ENCODE assay signal across 8 cellular contexts in the genomic region with DNA sequence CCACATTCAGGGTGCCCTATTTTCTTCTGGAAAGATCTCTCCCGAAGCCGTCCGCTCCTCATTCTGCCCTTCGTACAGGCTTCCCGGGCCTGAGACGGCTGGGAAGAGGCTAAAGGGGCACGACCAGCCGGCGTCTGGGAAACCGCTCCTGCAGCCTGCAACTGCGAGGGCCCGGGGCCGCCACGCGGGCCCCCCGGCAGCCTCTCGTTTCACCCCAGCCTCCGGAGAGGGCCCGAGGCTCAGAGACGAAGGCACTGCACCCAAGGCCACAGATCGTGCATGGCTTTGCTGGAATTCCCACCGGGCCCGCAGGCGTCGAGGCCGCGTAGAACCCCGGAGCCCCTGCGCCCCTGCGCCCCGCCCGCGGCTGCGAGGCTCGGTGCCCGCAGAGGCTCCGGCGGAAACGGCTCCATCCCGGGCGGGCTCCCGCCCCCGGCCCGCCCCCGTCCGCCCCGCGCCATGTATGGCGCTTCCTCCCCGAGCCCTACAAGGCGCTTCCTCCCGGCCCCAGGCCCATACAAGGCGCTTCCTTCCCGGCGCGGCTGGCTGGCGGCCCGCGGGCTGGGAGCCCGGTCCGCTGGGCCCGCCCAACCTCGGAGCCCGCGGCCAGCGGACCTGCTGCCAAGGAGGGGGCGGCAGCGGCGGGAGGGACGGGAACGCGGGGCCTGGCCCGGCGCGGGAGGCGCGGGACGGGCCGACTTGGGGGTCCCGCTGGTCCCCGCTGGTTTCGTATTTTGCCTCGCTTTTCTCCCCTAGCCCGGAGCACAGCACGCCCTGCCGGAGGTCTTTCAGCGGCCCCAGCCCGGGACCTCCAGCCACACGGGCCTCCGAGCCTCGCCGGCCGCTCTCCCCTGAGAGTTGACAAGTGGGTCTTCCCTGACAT. TPM values are rescaled to one million over a fixed set of nuclear protein-coding genes. Genes with fewer than 3 reads are reported as not detected.
DNase-seq lines count a peak whose midpoint lies in the region; ATAC-seq, FAIRE-seq and TF ChIP-seq lines count a peak whose summit lies in the region.

No MANE protein-coding gene starts in this region.

- H3K4ac ChIP-seq in trophoblast cell (ENCODE audit: low read depth, low read length): no peak overlapping the region

- H2BK12ac ChIP-seq in trophoblast cell (ENCODE audit: low read length): no peak overlapping the region

- H3K27ac Mint-ChIP-seq in activated naive CD8-positive, alpha-beta T cell treated with anti-CD3 and anti-CD28 coated beads, Interleukin-2, amount 10 ng/mL, durations not matched to agents 7 days and 5 days: peak overlapping the region; percentile 83

- intact Hi-C loops in tibial artery (cut with DNase I; ENCODE audit: low total_unique reads): no loop called here

- H3K4me2 ChIP-seq in trophoblast cell (ENCODE audit: low read length): peak overlapping the region; percentile 88

- H3K27me3 Mint-ChIP-seq in activated naive CD8-positive, alpha-beta T cell treated with anti-CD3 and anti-CD28 coated beads, Interleukin-2, amount 10 ng/mL, durations not matched to agents 7 days and 5 days: peaks cover 31% of the 10 kb centered on the region

- no peak overlapping the region for H2BK120ac ChIP-seq in trophoblast cell (ENCODE audit: insufficient read depth, low read length, poor library complexity)

- H3K79me1 ChIP-seq in trophoblast cell (ENCODE audit: low read length): peaks cover 2% of the 10 kb centered on the region

- H3K23ac ChIP-seq in trophoblast cell (ENCODE audit: low read length): no peak overlapping the region

- no peak overlapping the region for H2BK5ac ChIP-seq in trophoblast cell (ENCODE audit: low read depth, low read length, poor library complexity)

- TF ChIP-seq CTCF in cardiac muscle cell (IDR thresholded peaks at IDR 0.05; ENCODE audit: low read depth, low read length): no peak
- TF ChIP-seq CTCF in tibial artery (IDR thresholded peaks at IDR 0.05): no peak

- POLR2A ChIA-PET in activated naive CD8-positive, alpha-beta T cell treated with anti-CD3 and anti-CD28 coated beads, Interleukin-2, amount 10 ng/mL, durations not matched to agents 7 days and 5 days (lab: Charles Lee): interaction anchor here (1.2 kb wide), 1 partner anchor 27 kb away, joined by 13 read pairs; a partner anchor contains a TSS

- H3K4me1 ChIP-seq in cardiac muscle cell (ENCODE audit: low read depth) (peaks cover 33% of the 10 kb centered on the region), trophoblast cell (ENCODE audit: control insufficient read depth in 1 of 2, insufficient read depth in 2 of 2, low read length in 2 of 2) (peaks cover 14 to 21% of the 10 kb centered on the region in 2 experiments), tibial artery (peaks cover 0 to 40% (median 31%) of the 10 kb centered on the region in 4 donors)

- no peaks in the 10 kb centered on the region for H3K9me3 Mint-ChIP-seq in activated naive CD8-positive, alpha-beta T cell treated with anti-CD3 and anti-CD28 coated beads, Interleukin-2, amount 10 ng/mL, durations not matched to agents 7 days and 5 days

- no peaks in the 10 kb centered on the region for H3K79me2 ChIP-seq in trophoblast cell (ENCODE audit: control insufficient read depth, insufficient read depth, low read length, poor library complexity)

- peak overlapping the region; percentile 40 for H3K14ac ChIP-seq in trophoblast cell (ENCODE audit: low read length)

- H2AK5ac ChIP-seq in trophoblast cell (ENCODE audit: low read length): no peak overlapping the region

- no CpG with 5 or more reads among the region's 93 CpGs for WGBS in trophoblast cell (ENCODE audit: extremely low coverage, insufficient coverage, insufficient read length)

- no peaks in the 10 kb centered on the region for H3K9me3 ChIP-seq in cardiac muscle cell (ENCODE audit: low read depth)
- no peaks in the 10 kb centered on the region for H3K9me3 ChIP-seq in trophoblast cell (ENCODE audit: insufficient read depth, low read depth, low read length)
- no peaks in the 10 kb centered on the region for H3K9me3 ChIP-seq in tibial artery

- H3K9ac ChIP-seq in trophoblast cell (ENCODE audit: low read length): peak overlapping the region; percentile 24

- H3K4me3 ChIP-seq in cardiac muscle cell: peak overlapping the region; percentile 40
- H3K4me3 ChIP-seq in trophoblast cell (ENCODE audit: low read depth, low read length): peak overlapping the region; percentile 66
- peak overlapping the region; percentile 51 to 64 for H3K4me3 ChIP-seq in tibial artery

- H3K27me3 ChIP-seq in cardiac muscle cell (no peaks in the 10 kb centered on the region), trophoblast cell (ENCODE audit: insufficient read depth, low read length) (peaks cover 3% of the 10 kb centered on the region), tibial artery (peaks cover 0 to 36% of the 10 kb centered on the region in 2 donors)

- H4K8ac ChIP-seq in trophoblast cell (ENCODE audit: low read depth, low read length): peak overlapping the region; percentile 67

- peak; percentile 100 for ATAC-seq in activated naive CD8-positive, alpha-beta T cell treated with anti-CD3 and anti-CD28 coated beads, Interleukin-2, amount 10 ng/mL, durations not matched to agents 7 days and 5 days (ENCODE audit: low read depth)

- no peak for TF ChIP-seq POLR2A in H54 (IDR thresholded peaks at IDR 0.05; ENCODE audit: low read depth, low read length)

- H3K27ac ChIP-seq in cardiac muscle cell: peak overlapping the region; percentile 88
- no peak overlapping the region for H3K27ac ChIP-seq in trophoblast cell (ENCODE audit: low read depth, low read length)
- H3K27ac ChIP-seq in tibial artery: peak overlapping the region; percentile 63

- peak overlapping the region; percentile 52 for H2AFZ ChIP-seq in trophoblast cell (ENCODE audit: insufficient read depth, low read length, poor library complexity)

- peak overlapping the region; percentile 42 for H3K18ac ChIP-seq in trophoblast cell (ENCODE audit: low read length)

- FAIRE-seq in H54 (lab: Jason Lieb, UNC): no peak

- no peak overlapping the region for H4K12ac ChIP-seq in trophoblast cell (ENCODE audit: low read depth, low read length)

- H3K4me3 Mint-ChIP-seq in activated naive CD8-positive, alpha-beta T cell treated with anti-CD3 and anti-CD28 coated beads, Interleukin-2, amount 10 ng/mL, durations not matched to agents 7 days and 5 days: peak overlapping the region; percentile 93

- DNase-seq in EH (ENCODE audit: low read depth) (peak; percentile 92), H54 (ENCODE audit: insufficient read length, low spot score) (peak; percentile 87), LoVo (ENCODE audit: low spot score) (peak; percentile 87), SKM-1 treated with dmso at 0.1 percent for 144 hours (lab: John Stamatoyannopoulos, UW; ENCODE audit: unreplicated experiment) (peak; percentile 86), cardiac muscle cell (ENCODE audit: low read depth in 1 of 2, low spot score in 1 of 2) (peak; percentile 95 to 96), trophoblast cell (peak; percentile 79 to 87), tibial artery (peak; percentile 90 to 96)
- DNase-seq in activated naive CD8-positive, alpha-beta T cell treated with anti-CD3 and anti-CD28 coated beads, Interleukin-2, amount 10 ng/mL, durations not matched to agents 7 days and 5 days: peak; percentile 88

- peaks cover 3% of the 10 kb centered on the region for H3K4me1 Mint-ChIP-seq in activated naive CD8-positive, alpha-beta T cell treated with anti-CD3 and anti-CD28 coated beads, Interleukin-2, amount 10 ng/mL, durations not matched to agents 7 days and 5 days

- H3K36me3 Mint-ChIP-seq in activated naive CD8-positive, alpha-beta T cell treated with anti-CD3 and anti-CD28 coated beads, Interleukin-2, amount 10 ng/mL, durations not matched to agents 7 days and 5 days: no peaks in the 10 kb centered on the region

- peak overlapping the region; percentile 29 for H4K91ac ChIP-seq in trophoblast cell (ENCODE audit: low read depth, low read length)

- H3K36me3 ChIP-seq in cardiac muscle cell (no peaks in the 10 kb centered on the region), trophoblast cell (ENCODE audit: control insufficient read depth in 1 of 2, insufficient read depth in 2 of 2, low read length in 2 of 2) (no peaks in the 10 kb centered on the region), tibial artery (no peaks in the 10 kb centered on the region)

RNA-seq across cellular contexts. Expression of a gene that starts 26.6 kb away (rescaled TPM):
- total RNA-seq in activated naive CD8-positive, alpha-beta T cell treated with anti-CD3 and anti-CD28 coated beads, Interleukin-2, amount 10 ng/mL, durations not matched to agents 7 days and 5 days: 1 to 10 TPM; 4.6 to 5.1 TPM
- total RNA-seq in cardiac muscle cell: 11.7 and 13.9 TPM in 2 replicates
- 24.5 and 30.5 TPM in 2 replicates for polyA plus RNA-seq in cardiac muscle cell
- 12.2 and 12.9 TPM in 2 replicates for polyA plus RNA-seq in trophoblast cell (2013)

RNA-seq across cellular contexts. Expression of a gene that starts 51.1 kb away (rescaled TPM):
- 10 to 100 TPM; 65.2 to 68.1 TPM for total RNA-seq in activated naive CD8-positive, alpha-beta T cell treated with anti-CD3 and anti-CD28 coated beads, Interleukin-2, amount 10 ng/mL, durations not matched to agents 7 days and 5 days
- total RNA-seq in cardiac muscle cell: 50.6 and 53.4 TPM in 2 replicates
- 31.2 and 37.2 TPM in 2 replicates for polyA plus RNA-seq in cardiac muscle cell
- polyA plus RNA-seq in trophoblast cell (2013): 165 and 167 TPM in 2 replicates

RNA-seq across cellular contexts. Expression of a gene that starts 53.1 kb away (rescaled TPM):
- 1 to 10 TPM; 1.3 to 1.5 TPM for total RNA-seq in activated naive CD8-positive, alpha-beta T cell treated with anti-CD3 and anti-CD28 coated beads, Interleukin-2, amount 10 ng/mL, durations not matched to agents 7 days and 5 days
- 42.2 and 56.6 TPM in 2 replicates for total RNA-seq in cardiac muscle cell
- 46.7 and 53.5 TPM in 2 replicates for polyA plus RNA-seq in cardiac muscle cell
- 0.51 and 0.57 TPM in 2 replicates for polyA plus RNA-seq in trophoblast cell (2013)

Comparison
In these comparisons a context has a peak if more than half of its experiments do, and no peak if none do; other contexts are left out.
1. RNA of a gene that starts 53.1 kb away (total RNA-seq): 42.2 to 56.6 TPM in cardiac muscle cell; 1.3 to 1.5 TPM in activated naive CD8-positive, alpha-beta T cell treated with anti-CD3 and anti-CD28 coated beads, Interleukin-2, amount 10 ng/mL, durations not matched to agents 7 days and 5 days; every median in the first group is over 10 times any median in the second.
2. Peak in every context shown above with its lines, with median percentiles within 50 percentile points of each other: DNase-seq and H3K4me3 ChIP-seq.